Comparison of ENCODE assay signal across 27 cellular contexts in genomic region chr7:142638581-142638980, GRCh38.
"Had no signal": no experiment of that assay in that cellular context is flagged by ENCODE, and none has a peak within 500 bp of the region (broad histone marks: within the 10 kb centered on the region; RNA-seq: fewer than 3 reads in every experiment).

No MANE protein-coding gene starts in this region.

- H3K79me2 ChIP-seq: hepatocyte had no signal

- H3K36me3 ChIP-seq: gastrocnemius medialis, heart left ventricle, ovary, sigmoid colon, stomach, thyroid gland, vagina had no signal

- H3K9me3 Mint-ChIP-seq: endodermal cell; memory B cell; natural killer cell; stimulated activated effector memory CD8-positive, alpha-beta T cell treated with anti-CD3 and anti-CD28 coated beads, Interleukin-12 subunit alpha, Interleukin-12 subunit beta, amount 100 ng/mL, for 72 hours had no signal

- H3K9me3 ChIP-seq: gastrocnemius medialis, ovary, psoas muscle, sigmoid colon, stomach, thyroid gland, vagina had no signal

- H3K4me1 Mint-ChIP-seq: endodermal cell; stimulated activated effector memory CD8-positive, alpha-beta T cell treated with anti-CD3 and anti-CD28 coated beads, Interleukin-12 subunit alpha, Interleukin-12 subunit beta, amount 100 ng/mL, for 72 hours had no signal

- H3K4me1 ChIP-seq: heart left ventricle, sigmoid colon, stomach, thyroid gland, vagina had no signal

- H3K4me3 ChIP-seq: gastrocnemius medialis, heart left ventricle, hepatocyte, lung, ovary, psoas muscle, sigmoid colon, stomach, thyroid gland, vagina had no signal

- ATAC-seq: esophagus mucosa; gastrocnemius medialis; heart left ventricle; left lobe of liver; natural killer cell; psoas muscle; right cardiac atrium; stimulated activated effector memory CD8-positive, alpha-beta T cell treated with anti-CD3 and anti-CD28 coated beads, Interleukin-12 subunit alpha, Interleukin-12 subunit beta, amount 100 ng/mL, for 72 hours had no signal

- H2AFZ ChIP-seq: hepatocyte had no signal

- H3K27me3 ChIP-seq: gastrocnemius medialis, ovary, thyroid gland, vagina had no signal

- H3K27ac Mint-ChIP-seq: endodermal cell; memory B cell; natural killer cell; stimulated activated effector memory CD8-positive, alpha-beta T cell treated with anti-CD3 and anti-CD28 coated beads, Interleukin-12 subunit alpha, Interleukin-12 subunit beta, amount 100 ng/mL, for 72 hours had no signal

- H3K4me3 Mint-ChIP-seq: endodermal cell; memory B cell; natural killer cell; stimulated activated effector memory CD8-positive, alpha-beta T cell treated with anti-CD3 and anti-CD28 coated beads, Interleukin-12 subunit alpha, Interleukin-12 subunit beta, amount 100 ng/mL, for 72 hours had no signal

- H3K4me2 ChIP-seq: hepatocyte had no signal

- H3K27ac ChIP-seq: epithelial cell of prostate, gastrocnemius medialis, heart left ventricle, hepatocyte, ovary, psoas muscle, sigmoid colon, stomach, thyroid gland, vagina had no signal

- H3K36me3 Mint-ChIP-seq: memory B cell; natural killer cell; stimulated activated effector memory CD8-positive, alpha-beta T cell treated with anti-CD3 and anti-CD28 coated beads, Interleukin-12 subunit alpha, Interleukin-12 subunit beta, amount 100 ng/mL, for 72 hours had no signal

- DNase-seq: effector CD8-positive, alpha-beta T cell; endodermal cell; foreskin fibroblast; gastrocnemius medialis; heart left ventricle; kidney; natural killer cell; occipital lobe; ovary; posterior cingulate gyrus; psoas muscle; right cardiac atrium; sigmoid colon; stimulated activated CD4-positive, alpha-beta T cell treated with anti-CD3 and anti-CD28 coated beads, Interleukin-2, amount 100 ng/mL, for 24 hours; stimulated activated CD4-positive, alpha-beta T cell treated with anti-CD3 and anti-CD28 coated beads, Interleukin-4, amount 100 ng/mL, for 24 hours; stimulated activated naive CD4-positive, alpha-beta T cell treated with Interleukin-2 at 50 U/mL for 16 hours; stomach; thyroid gland; trophoblast cell had no signal
